Comparison of ENCODE assay signal across 10 cellular contexts in genomic region chr6:41504526-41505021, GRCh38. TPM values are rescaled to one million over a fixed set of nuclear protein-coding genes. Genes with fewer than 3 reads are reported as not detected.
DNase-seq lines count a peak whose midpoint lies in the region; ATAC-seq lines count a peak whose summit lies in the region.
"Had no signal": no experiment of that assay in that cellular context is flagged by ENCODE, and none has a peak within 500 bp of the region (broad histone marks: within the 10 kb centered on the region; RNA-seq: fewer than 3 reads in every experiment).

No MANE protein-coding gene starts in this region.

- ATAC-seq in stimulated activated naive CD8-positive, alpha-beta T cell treated with anti-CD3 and anti-CD28 coated beads, Interleukin-15, amount 100 ng/mL, for 72 hours, result peak; percentile 46
- ATAC-seq in HG02623 (IDR thresholded peaks at IDR 0.05; ENCODE audit: unreplicated experiment), result no peak
- no peak for ATAC-seq in GM18498 (IDR thresholded peaks at IDR 0.05; ENCODE audit: unreplicated experiment)
- no peak for ATAC-seq in HG03280 (IDR thresholded peaks at IDR 0.05; ENCODE audit: unreplicated experiment)

- H3K4me3 ChIP-seq in SJSA1, result peak overlapping the region; percentile 19
- peak overlapping the region; percentile 55 for H3K4me3 ChIP-seq in iPS-20b (ENCODE audit: low read length)

- peaks cover 92% of the 10 kb centered on the region for H3K27me3 Mint-ChIP-seq in stimulated activated naive CD8-positive, alpha-beta T cell treated with anti-CD3 and anti-CD28 coated beads, Interleukin-15, amount 100 ng/mL, for 72 hours

- H3K27ac Mint-ChIP-seq in stimulated activated naive CD8-positive, alpha-beta T cell treated with anti-CD3 and anti-CD28 coated beads, Interleukin-15, amount 100 ng/mL, for 72 hours, result peak overlapping the region in 1 of 2 donors; percentile 1

- peak overlapping the region; percentile 84 to 89 for H3K4me3 Mint-ChIP-seq in stimulated activated naive CD8-positive, alpha-beta T cell treated with anti-CD3 and anti-CD28 coated beads, Interleukin-15, amount 100 ng/mL, for 72 hours

- H3K9me3 ChIP-seq in SJSA1 (replicated peaks) (no peaks in the 10 kb centered on the region), iPS-20b (ENCODE audit: insufficient read depth, low read depth, low read length) (no peaks in the 10 kb centered on the region; the same call in 1 of the 2 replicates)

- DNase-seq in NCI-H526 treated with DMSO at 0.1 percent for 48 hours (lab: John Stamatoyannopoulos, UW), result peak; percentile 6
- no peak for DNase-seq in NCI-H526 (lab: John Stamatoyannopoulos, UW)
- DNase-seq in SJSA1 (ENCODE audit: low read depth in 1 of 2, low spot score in 2 of 2), result no peak
- DNase-seq in stimulated activated naive CD8-positive, alpha-beta T cell treated with anti-CD3 and anti-CD28 coated beads, Interleukin-15, amount 100 ng/mL, for 72 hours, result no peak

- H3K4me1 ChIP-seq in SJSA1 (replicated peaks), result peaks cover 43% of the 10 kb centered on the region
- H3K4me1 ChIP-seq in iPS-20b (ENCODE audit: insufficient read depth, low read length), result peaks cover 12% of the 10 kb centered on the region; the same call in 1 of the 2 replicates

- H3K4me1 Mint-ChIP-seq in stimulated activated naive CD8-positive, alpha-beta T cell treated with anti-CD3 and anti-CD28 coated beads, Interleukin-15, amount 100 ng/mL, for 72 hours, result peaks cover 27% of the 10 kb centered on the region

- peak overlapping the region; percentile 27; the same call in 1 of the 2 replicates for H3K9ac ChIP-seq in iPS-20b (ENCODE audit: low read depth, low read length)
- H3K9ac ChIP-seq: parathyroid adenoma had no signal

- H3K27ac ChIP-seq in SJSA1 (peak overlapping the region; percentile 81), iPS-20b (ENCODE audit: low read length) (no peak overlapping the region)
- H3K27ac ChIP-seq: HL-60 had no signal

- H3K9me3 Mint-ChIP-seq in stimulated activated naive CD8-positive, alpha-beta T cell treated with anti-CD3 and anti-CD28 coated beads, Interleukin-15, amount 100 ng/mL, for 72 hours, result no peaks in the 10 kb centered on the region

- H3K36me3 ChIP-seq in SJSA1 (no peaks in the 10 kb centered on the region), iPS-20b (ENCODE audit: insufficient read depth, low read depth, low read length) (no peaks in the 10 kb centered on the region)

- H3K27me3 ChIP-seq in SJSA1 (replicated peaks) (no peaks in the 10 kb centered on the region), iPS-20b (ENCODE audit: insufficient read depth, low read length) (peaks cover 95% of the 10 kb centered on the region)

RNA-seq across cellular contexts. Expression of gene FOXP4, which starts 41.6 kb away (rescaled TPM):
- total RNA-seq in SJSA1 (2014; rRNA removed; shearing (Covaris generic)), result 3.9 and 5.1 TPM in 2 replicates
